ENCODE assay signal across 28 cellular contexts in the genomic region with DNA sequence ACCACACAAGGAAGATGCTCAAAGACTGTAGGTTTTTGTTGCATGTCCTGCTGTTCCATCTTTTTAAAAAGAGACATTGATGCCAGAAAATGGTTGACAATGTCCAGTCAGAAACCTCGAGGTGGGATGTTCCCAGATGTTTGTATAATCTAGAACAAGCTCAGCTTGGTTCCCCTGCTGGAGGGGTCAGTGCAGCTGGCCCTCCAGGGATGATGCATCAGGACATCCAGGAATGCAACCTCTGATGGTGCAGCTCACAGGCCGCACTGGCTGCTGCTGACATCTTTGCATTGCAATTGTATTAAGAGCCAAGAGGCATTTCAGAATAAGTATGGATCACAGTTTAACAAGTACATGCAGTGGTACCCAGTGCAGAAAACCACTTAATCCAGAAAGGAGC.
"Had no signal": no experiment of that assay in that cellular context is flagged by ENCODE, and none has a peak within 500 bp of the region (broad histone marks: within the 10 kb centered on the region; RNA-seq: fewer than 3 reads in every experiment).

No MANE protein-coding gene starts in this region.

- H3K27me3 ChIP-seq: stomach, suprapubic skin, testis, thyroid gland, tibial artery, tibial nerve, transverse colon, upper lobe of left lung, upper lobe of right lung, uterus, vagina had no signal

- DNase-seq: stimulated activated CD4-positive, alpha-beta T cell treated with anti-CD3 and anti-CD28 coated beads, Interleukin-2, amount 100 ng/mL, for 48 hours; stimulated activated CD4-positive, alpha-beta T cell treated with anti-CD3 and anti-CD28 coated beads, Interleukin-4, amount 100 ng/mL, for 1 hour; stimulated activated CD4-positive, alpha-beta T cell treated with anti-CD3 and anti-CD28 coated beads, Interleukin-4, amount 100 ng/mL, for 24 hours; stimulated activated CD4-positive, alpha-beta T cell treated with anti-CD3 and anti-CD28 coated beads, Interleukin-4, amount 100 ng/mL, for 4 hours; stimulated activated CD8-positive, alpha-beta memory T cell treated with anti-CD3 and anti-CD28 coated beads, Interleukin-4, amount 100 ng/mL, for 48 hours; stimulated activated naive B cell treated with anti-CD40 and anti-IgM and Interleukin-4, amounts not matched to agents 10 μg/mL and 1 μg/mL and 100 μg/mL, for 72 hours; stimulated activated naive CD4-positive, alpha-beta T cell; stimulated activated naive CD4-positive, alpha-beta T cell treated with Interleukin-2 at 50 U/mL for 16 hours; stimulated activated naive CD8-positive, alpha-beta T cell treated with anti-CD3 and anti-CD28 coated beads, Interleukin-15, amount 100 ng/mL, for 72 hours; stimulated activated naive CD8-positive, alpha-beta T cell treated with anti-CD3 and anti-CD28 coated beads, Interleukin-15, Interleukin-2, amounts not matched to agents 100 U/mL and 50 U/mL, for 24 hours; stomach; substantia nigra; testis; thyroid gland; tibial artery; transverse colon; trophoblast cell; upper lobe of left lung; upper lobe of right lung; uterus had no signal

- H3K27ac ChIP-seq: stomach, suprapubic skin, testis, thoracic aorta, thyroid gland, tibial artery, tibial nerve, transverse colon, upper lobe of left lung, upper lobe of right lung, uterus, vagina had no signal

- H3K36me3 ChIP-seq: stomach, suprapubic skin, thoracic aorta, thyroid gland, tibial artery, tibial nerve, transverse colon, upper lobe of left lung, upper lobe of right lung, uterus, vagina had no signal

- H3K4me1 Mint-ChIP-seq: stimulated activated effector memory CD8-positive, alpha-beta T cell treated with anti-CD3 and anti-CD28 coated beads, Interleukin-12 subunit alpha, Interleukin-12 subunit beta, amount 100 ng/mL, for 72 hours; stimulated activated memory B cell treated with anti-CD40 and anti-IgM and Interleukin-4, amounts not matched to agents 10 μg/mL and 1 μg/mL and 100 μg/mL, for 72 hours; stimulated activated naive B cell treated with anti-CD40 and anti-IgM and Interleukin-4, amounts not matched to agents 10 μg/mL and 1 μg/mL and 100 μg/mL, for 72 hours had no signal

- H3K4me3 Mint-ChIP-seq: stimulated activated effector memory CD8-positive, alpha-beta T cell treated with anti-CD3 and anti-CD28 coated beads, Interleukin-12 subunit alpha, Interleukin-12 subunit beta, amount 100 ng/mL, for 72 hours; stimulated activated memory B cell treated with anti-CD40 and anti-IgM and Interleukin-4, amounts not matched to agents 10 μg/mL and 1 μg/mL and 100 μg/mL, for 72 hours; stimulated activated naive B cell treated with anti-CD40 and anti-IgM and Interleukin-4, amounts not matched to agents 10 μg/mL and 1 μg/mL and 100 μg/mL, for 72 hours; stimulated activated naive CD8-positive, alpha-beta T cell treated with anti-CD3 and anti-CD28 coated beads, Interleukin-15, amount 100 ng/mL, for 72 hours; stimulated activated naive CD8-positive, alpha-beta T cell treated with anti-CD3 and anti-CD28 coated beads, Interleukin-15, Interleukin-2, amounts not matched to agents 100 ng/mL and 50 ng/mL, for 24 hours; type B pancreatic cell had no signal

- H3K4me3 ChIP-seq: stomach, suprapubic skin, testis, thoracic aorta, thyroid gland, tibial artery, tibial nerve, transverse colon, upper lobe of left lung, upper lobe of right lung, uterus, vagina had no signal

- ATAC-seq: stimulated activated effector memory CD8-positive, alpha-beta T cell treated with anti-CD3 and anti-CD28 coated beads, Interleukin-12 subunit alpha, Interleukin-12 subunit beta, amount 100 ng/mL, for 72 hours; stimulated activated memory B cell treated with anti-CD40 and anti-IgM and Interleukin-4, amounts not matched to agents 10 μg/mL and 1 μg/mL and 100 μg/mL, for 72 hours; stimulated activated naive B cell treated with anti-CD40 and anti-IgM and Interleukin-4, amounts not matched to agents 10 μg/mL and 1 μg/mL and 100 μg/mL, for 72 hours; stimulated activated naive CD8-positive, alpha-beta T cell treated with anti-CD3 and anti-CD28 coated beads, Interleukin-15, Interleukin-2, amounts not matched to agents 100 U/mL and 50 U/mL, for 24 hours; upper lobe of right lung had no signal

- H3K27ac Mint-ChIP-seq: stimulated activated effector memory CD8-positive, alpha-beta T cell treated with anti-CD3 and anti-CD28 coated beads, Interleukin-12 subunit alpha, Interleukin-12 subunit beta, amount 100 ng/mL, for 72 hours; stimulated activated memory B cell treated with anti-CD40 and anti-IgM and Interleukin-4, amounts not matched to agents 10 μg/mL and 1 μg/mL and 100 μg/mL, for 72 hours; stimulated activated naive B cell treated with anti-CD40 and anti-IgM and Interleukin-4, amounts not matched to agents 10 μg/mL and 1 μg/mL and 100 μg/mL, for 72 hours; type B pancreatic cell had no signal

- H3K9me3 ChIP-seq: stomach, suprapubic skin, testis, thoracic aorta, thyroid gland, tibial artery, transverse colon, upper lobe of left lung, upper lobe of right lung, uterus, vagina had no signal

- H3K4me1 ChIP-seq: suprapubic skin, testis, thyroid gland, tibial nerve, transverse colon, upper lobe of left lung, upper lobe of right lung, uterus had no signal

- H3K36me3 Mint-ChIP-seq: stimulated activated effector memory CD8-positive, alpha-beta T cell treated with anti-CD3 and anti-CD28 coated beads, Interleukin-12 subunit alpha, Interleukin-12 subunit beta, amount 100 ng/mL, for 72 hours; type B pancreatic cell had no signal

- H3K27me3 Mint-ChIP-seq: stimulated activated memory B cell treated with anti-CD40 and anti-IgM and Interleukin-4, amounts not matched to agents 10 μg/mL and 1 μg/mL and 100 μg/mL, for 72 hours had no signal

- H3K9me3 Mint-ChIP-seq: stimulated activated naive CD8-positive, alpha-beta T cell treated with anti-CD3 and anti-CD28 coated beads, Interleukin-15, Interleukin-2, amounts not matched to agents 100 ng/mL and 50 ng/mL, for 24 hours; type B pancreatic cell had no signal
